In genomic region chr17:55037828-55038227, GRCh38 we compare ENCODE assay signal across 12 cellular contexts.
DNase-seq lines count a peak whose midpoint lies in the region; ATAC-seq and TF ChIP-seq lines count a peak whose summit lies in the region.
"Had no signal": no experiment of that assay in that cellular context is flagged by ENCODE, and none has a peak within 500 bp of the region (broad histone marks: within the 10 kb centered on the region; RNA-seq: fewer than 3 reads in every experiment).

No MANE protein-coding gene starts in this region.

- H3K27ac ChIP-seq in osteoblast (ENCODE audit: low read depth, low read length) = no peak overlapping the region
- H3K27ac ChIP-seq: gastrocnemius medialis, HL-60 had no signal

- H3K4me1 Mint-ChIP-seq in activated naive CD8-positive, alpha-beta T cell treated with anti-CD3 and anti-CD28 coated beads for 36 hours = peaks cover 2% of the 10 kb centered on the region

- no peak overlapping the region for H3K4me2 ChIP-seq in osteoblast (ENCODE audit: insufficient read depth, low read length)

- H3K36me3 Mint-ChIP-seq in activated naive CD8-positive, alpha-beta T cell treated with anti-CD3 and anti-CD28 coated beads for 36 hours = peaks cover 14% of the 10 kb centered on the region

- H3K4me3 Mint-ChIP-seq in activated naive CD8-positive, alpha-beta T cell treated with anti-CD3 and anti-CD28 coated beads for 36 hours = no peak overlapping the region

- no peaks in the 10 kb centered on the region for H3K9me3 Mint-ChIP-seq in activated naive CD8-positive, alpha-beta T cell treated with anti-CD3 and anti-CD28 coated beads for 36 hours

- no peaks in the 10 kb centered on the region for H3K79me2 ChIP-seq in osteoblast (ENCODE audit: insufficient read depth, low read length)

- H3K27me3 Mint-ChIP-seq in activated naive CD8-positive, alpha-beta T cell treated with anti-CD3 and anti-CD28 coated beads for 36 hours = no peaks in the 10 kb centered on the region

- peak; percentile 14 for DNase-seq in activated naive CD8-positive, alpha-beta T cell treated with anti-CD3 and anti-CD28 coated beads for 36 hours
- no peak for DNase-seq in osteoblast (ENCODE audit: insufficient read length, low spot score, missing footprints)
- no peak for DNase-seq in NCI-H510A (lab: John Stamatoyannopoulos, UW)
- DNase-seq in NCI-H82 (lab: John Stamatoyannopoulos, UW) = no peak
- no peak for DNase-seq in DMS53 treated with DMSO at 0.1 percent for 48 hours (lab: John Stamatoyannopoulos, UW; ENCODE audit: unreplicated experiment)
- DNase-seq: activated CD8-positive, alpha-beta memory T cell treated with anti-CD3 and anti-CD28 coated beads, Interleukin-2, amount 50 U/mL, for 4 hours; gastrocnemius medialis; stimulated activated CD4-positive, alpha-beta T cell treated with anti-CD3 and anti-CD28 coated beads, Interleukin-2, amount 100 ng/mL, for 48 hours had no signal

- H3K27me3 ChIP-seq in osteoblast (ENCODE audit: insufficient read depth, low read length) = no peaks in the 10 kb centered on the region
- H3K27me3 ChIP-seq: gastrocnemius medialis had no signal

- H3K4me3 ChIP-seq in osteoblast (ENCODE audit: insufficient read depth, low read length) = no peak overlapping the region
- H3K4me3 ChIP-seq: gastrocnemius medialis had no signal

- no peak overlapping the region for H2AFZ ChIP-seq in osteoblast (ENCODE audit: low read length)

- H3K9me3 ChIP-seq in osteoblast (ENCODE audit: low read depth, low read length) = no peaks in the 10 kb centered on the region
- H3K9me3 ChIP-seq: gastrocnemius medialis had no signal

- H4K20me1 ChIP-seq in osteoblast (ENCODE audit: insufficient read depth, low read length) = no peaks in the 10 kb centered on the region

- no peak for TF ChIP-seq CTCF in osteoblast (IDR thresholded peaks at IDR 0.05; ENCODE audit: extremely low read depth, low read depth, low read length)

- H3K36me3 ChIP-seq in osteoblast (ENCODE audit: insufficient read depth, low read length) = no peaks in the 10 kb centered on the region
- H3K36me3 ChIP-seq: gastrocnemius medialis had no signal

- no peak overlapping the region for H3K27ac Mint-ChIP-seq in activated naive CD8-positive, alpha-beta T cell treated with anti-CD3 and anti-CD28 coated beads for 36 hours

- no peaks in the 10 kb centered on the region for H3K4me1 ChIP-seq in osteoblast (ENCODE audit: insufficient read depth, low read length)
- H3K4me1 ChIP-seq: gastrocnemius medialis had no signal

- peak; percentile 99 for ATAC-seq in GM18517 (IDR thresholded peaks at IDR 0.05; ENCODE audit: unreplicated experiment)
- peak; percentile 98 for ATAC-seq in GM19468 (IDR thresholded peaks at IDR 0.05; ENCODE audit: extremely low read depth, unreplicated experiment)
- peak; percentile 99 for ATAC-seq in HG03045 (IDR thresholded peaks at IDR 0.05; ENCODE audit: unreplicated experiment)
- ATAC-seq: gastrocnemius medialis had no signal
